28 cellular contexts compared by ENCODE assay signal in genomic region chr17:81442791-81443190, GRCh38. TPM values are rescaled to one million over a fixed set of nuclear protein-coding genes. Genes with fewer than 3 reads are reported as not detected.
"Had no signal": no experiment of that assay in that cellular context is flagged by ENCODE, and none has a peak within 500 bp of the region (broad histone marks: within the 10 kb centered on the region; RNA-seq: fewer than 3 reads in every experiment).

No MANE protein-coding gene starts in this region.

- H3K9me3 ChIP-seq: ascending aorta, breast epithelium had no signal

- H3K4me3 ChIP-seq: ascending aorta, breast epithelium had no signal

- DNase-seq: activated B cell treated with CpG ODN at 0.5 μM for 24 hours; activated CD4-positive, alpha-beta memory T cell treated with anti-CD3 and anti-CD28 coated beads, Interleukin-2, amount 10 ng/mL, durations not matched to agents 7 days and 5 days; activated CD4-positive, alpha-beta T cell treated with anti-CD3 and anti-CD28 coated beads for 4 hours; activated CD4-positive, alpha-beta T cell treated with anti-CD3 and anti-CD28 coated beads, Interleukin-2, amount 10 ng/mL, durations not matched to agents 24 days and 14 days; activated CD4-positive, alpha-beta T cell treated with anti-CD3 and anti-CD28 coated beads, Interleukin-2, amount 50 U/mL, for 1 hour; activated CD4-positive, alpha-beta T cell treated with anti-CD3 and anti-CD28 coated beads, Interleukin-2, amount 50 U/mL, for 48 hours; activated CD4-positive, CD25-positive, alpha-beta regulatory T cell treated with anti-CD3 and anti-CD28 coated beads, Interleukin-2, amount 50 U/mL, for 72 hours; activated CD8-positive, alpha-beta memory T cell treated with anti-CD3 and anti-CD28 coated beads for 24 hours; activated CD8-positive, alpha-beta memory T cell treated with anti-CD3 and anti-CD28 coated beads, Interleukin-2, amount 10 ng/mL, durations not matched to agents 7 days and 5 days; activated CD8-positive, alpha-beta memory T cell treated with anti-CD3 and anti-CD28 coated beads, Interleukin-2, amount 50 U/mL, for 48 hours; activated CD8-positive, alpha-beta T cell treated with anti-CD3 and anti-CD28 coated beads, Interleukin-2, amount 10 ng/mL, durations not matched to agents 7 days and 5 days; activated effector memory CD4-positive, alpha-beta T cell treated with Interleukin-2 at 50 U/mL for 16 hours; activated gamma-delta T cell; activated naive CD4-positive, alpha-beta T cell treated with anti-CD3 and anti-CD28 coated beads, Interleukin-2, amount 10 ng/mL, durations not matched to agents 7 days and 5 days; activated naive CD4-positive, alpha-beta T cell treated with Interleukin-2 at 50 U/mL for 16 hours; activated naive CD8-positive, alpha-beta T cell treated with anti-CD3 and anti-CD28 coated beads, Interleukin-2, amount 10 ng/mL, durations not matched to agents 7 days and 5 days; activated naive CD8-positive, alpha-beta T cell treated with anti-CD3 and anti-CD28 coated beads, Interleukin-2, amount 50 U/mL, for 24 hours; activated T-cell treated with anti-CD3 and anti-CD28 coated beads, Interleukin-2, amount 50 U/mL, for 24 hours; activated T-cell treated with anti-CD3 and anti-CD28 coated beads, Interleukin-2, amount 50 U/mL, for 48 hours; amygdala; anterior cingulate cortex; central memory CD4-positive, alpha-beta T cell; T-helper 1 cell; T-helper 2 cell; T-helper 9 cell had no signal

- H3K27ac ChIP-seq: ascending aorta, breast epithelium, VCaP had no signal

- ATAC-seq: activated CD8-positive, alpha-beta memory T cell treated with anti-CD3 and anti-CD28 coated beads, Interleukin-2, amount 10 ng/mL, durations not matched to agents 7 days and 5 days; activated CD8-positive, alpha-beta T cell treated with anti-CD3 and anti-CD28 coated beads, Interleukin-2, amount 10 ng/mL, durations not matched to agents 7 days and 5 days; activated naive CD8-positive, alpha-beta T cell treated with anti-CD3 and anti-CD28 coated beads, Interleukin-2, amount 50 U/mL, for 24 hours had no signal

- H3K27me3 ChIP-seq: ascending aorta, breast epithelium had no signal

- H3K36me3 ChIP-seq: breast epithelium had no signal

- H3K4me1 ChIP-seq: ascending aorta, breast epithelium had no signal

RNA-seq across cellular contexts. Expression of gene BAHCC1, which starts 47.5 kb away (rescaled TPM):
- total RNA-seq: activated CD4-positive, alpha-beta T cell treated with anti-CD3 and anti-CD28 coated beads, Interleukin-2, amount 10 ng/mL, durations not matched to agents 24 days and 14 days had no signal
